In the genomic region with DNA sequence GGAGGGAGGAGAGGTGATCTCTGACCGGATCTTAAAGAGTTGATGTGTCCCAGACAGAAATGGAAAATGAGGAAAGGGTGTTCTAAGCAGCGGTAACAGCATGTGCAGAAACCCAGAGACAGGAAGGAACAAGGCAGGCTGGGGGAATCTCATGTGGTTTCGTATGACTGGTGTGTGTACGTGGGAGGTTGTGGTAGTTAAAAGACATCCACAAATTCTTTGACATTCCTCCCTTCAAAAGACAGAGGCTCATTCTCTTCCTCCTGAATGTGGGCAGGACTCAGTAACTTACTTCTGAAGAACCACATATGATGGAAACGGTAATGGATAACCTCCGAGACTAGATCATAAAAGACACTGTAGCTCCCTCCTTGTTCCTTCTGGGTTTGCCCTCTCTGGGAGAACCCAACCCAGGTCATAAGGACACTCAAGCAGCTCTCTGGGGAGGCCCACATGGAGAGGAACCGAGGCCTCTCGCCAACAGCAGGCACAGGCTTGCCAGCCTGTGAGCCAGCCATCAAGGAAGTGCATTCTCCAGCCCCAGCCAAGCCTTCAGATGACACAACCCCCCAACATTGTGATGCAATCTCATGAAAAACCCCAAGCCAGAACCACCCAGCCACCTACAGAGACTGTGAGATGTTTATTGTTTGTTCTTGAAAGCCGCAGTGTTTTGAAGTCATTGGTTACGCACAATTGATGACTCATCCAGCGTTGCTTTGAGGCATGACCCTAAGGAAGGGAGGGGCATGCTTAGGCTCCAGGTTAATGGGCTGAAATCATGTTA, we compare ENCODE assay signal across 1 cellular context.
TF ChIP-seq lines count a peak whose summit lies in the region.

No MANE protein-coding gene starts in this region.

TF ChIP-seq in K562, 482 proteins besides CTCF, POLR2A, EP300 and RAD21 (continued from another document and continues in another):
- TF ChIP-seq, protein P1, sequence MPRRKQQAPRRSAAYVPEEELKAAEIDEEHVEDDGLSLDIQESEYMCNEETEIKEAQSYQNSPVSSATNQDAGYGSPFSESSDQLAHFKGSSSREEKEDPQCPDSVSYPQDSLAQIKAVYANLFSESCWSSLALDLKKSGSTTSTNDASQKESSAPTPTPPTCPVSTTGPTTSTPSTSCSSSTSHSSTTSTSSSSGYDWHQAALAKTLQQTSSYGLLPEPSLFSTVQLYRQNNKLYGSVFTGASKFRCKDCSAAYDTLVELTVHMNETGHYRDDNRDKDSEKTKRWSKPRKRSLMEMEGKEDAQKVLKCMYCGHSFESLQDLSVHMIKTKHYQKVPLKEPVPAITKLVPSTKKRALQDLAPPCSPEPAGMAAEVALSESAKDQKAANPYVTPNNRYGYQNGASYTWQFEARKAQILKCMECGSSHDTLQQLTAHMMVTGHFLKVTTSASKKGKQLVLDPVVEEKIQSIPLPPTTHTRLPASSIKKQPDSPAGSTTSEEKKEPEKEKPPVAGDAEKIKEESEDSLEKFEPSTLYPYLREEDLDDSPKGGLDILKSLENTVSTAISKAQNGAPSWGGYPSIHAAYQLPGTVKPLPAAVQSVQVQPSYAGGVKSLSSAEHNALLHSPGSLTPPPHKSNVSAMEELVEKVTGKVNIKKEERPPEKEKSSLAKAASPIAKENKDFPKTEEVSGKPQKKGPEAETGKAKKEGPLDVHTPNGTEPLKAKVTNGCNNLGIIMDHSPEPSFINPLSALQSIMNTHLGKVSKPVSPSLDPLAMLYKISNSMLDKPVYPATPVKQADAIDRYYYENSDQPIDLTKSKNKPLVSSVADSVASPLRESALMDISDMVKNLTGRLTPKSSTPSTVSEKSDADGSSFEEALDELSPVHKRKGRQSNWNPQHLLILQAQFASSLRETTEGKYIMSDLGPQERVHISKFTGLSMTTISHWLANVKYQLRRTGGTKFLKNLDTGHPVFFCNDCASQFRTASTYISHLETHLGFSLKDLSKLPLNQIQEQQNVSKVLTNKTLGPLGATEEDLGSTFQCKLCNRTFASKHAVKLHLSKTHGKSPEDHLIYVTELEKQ (CRISPR knock-in tag; IDR thresholded peaks at IDR 0.05): no peak
- TF ChIP-seq ZNF175 (CRISPR knock-in tag; IDR thresholded peaks at IDR 0.05; ENCODE audit: low read depth): no peak
- no peak for TF ChIP-seq CAMTA2 (CRISPR knock-in tag; conservative IDR thresholded peaks at IDR 0.05)
- TF ChIP-seq, protein P2, sequence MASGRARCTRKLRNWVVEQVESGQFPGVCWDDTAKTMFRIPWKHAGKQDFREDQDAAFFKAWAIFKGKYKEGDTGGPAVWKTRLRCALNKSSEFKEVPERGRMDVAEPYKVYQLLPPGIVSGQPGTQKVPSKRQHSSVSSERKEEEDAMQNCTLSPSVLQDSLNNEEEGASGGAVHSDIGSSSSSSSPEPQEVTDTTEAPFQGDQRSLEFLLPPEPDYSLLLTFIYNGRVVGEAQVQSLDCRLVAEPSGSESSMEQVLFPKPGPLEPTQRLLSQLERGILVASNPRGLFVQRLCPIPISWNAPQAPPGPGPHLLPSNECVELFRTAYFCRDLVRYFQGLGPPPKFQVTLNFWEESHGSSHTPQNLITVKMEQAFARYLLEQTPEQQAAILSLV (tag; IDR thresholded peaks at IDR 0.05): peak; percentile 72
- no peak for TF ChIP-seq STAT5A (IDR thresholded peaks at IDR 0.05; ENCODE audit: borderline replicate concordance, low read length)
- TF ChIP-seq TCF3 (CRISPR knock-in tag; IDR thresholded peaks at IDR 0.05): no peak
- no peak for TF ChIP-seq RAD51 (IDR thresholded peaks at IDR 0.05; ENCODE audit: borderline replicate concordance, low read depth)
- TF ChIP-seq HLTF (IDR thresholded peaks at IDR 0.05): no peak
- TF ChIP-seq FOXK1 (CRISPR knock-in tag; IDR thresholded peaks at IDR 0.05; ENCODE audit: borderline replicate concordance): no peak
- TF ChIP-seq GATAD2A (IDR thresholded peaks at IDR 0.05): no peak
- no peak for TF ChIP-seq ASH1L (IDR thresholded peaks at IDR 0.05; ENCODE audit: borderline replicate concordance, low read depth, partially characterized antibody)
- no peak for TF ChIP-seq MCM5 (IDR thresholded peaks at IDR 0.05; ENCODE audit: low read depth)
- no peak for TF ChIP-seq CCAR2 (IDR thresholded peaks at IDR 0.05; ENCODE audit: low read depth, low read length)
- no peak for TF ChIP-seq PHF20 (IDR thresholded peaks at IDR 0.05; ENCODE audit: partially characterized antibody)
- TF ChIP-seq, protein P3, sequence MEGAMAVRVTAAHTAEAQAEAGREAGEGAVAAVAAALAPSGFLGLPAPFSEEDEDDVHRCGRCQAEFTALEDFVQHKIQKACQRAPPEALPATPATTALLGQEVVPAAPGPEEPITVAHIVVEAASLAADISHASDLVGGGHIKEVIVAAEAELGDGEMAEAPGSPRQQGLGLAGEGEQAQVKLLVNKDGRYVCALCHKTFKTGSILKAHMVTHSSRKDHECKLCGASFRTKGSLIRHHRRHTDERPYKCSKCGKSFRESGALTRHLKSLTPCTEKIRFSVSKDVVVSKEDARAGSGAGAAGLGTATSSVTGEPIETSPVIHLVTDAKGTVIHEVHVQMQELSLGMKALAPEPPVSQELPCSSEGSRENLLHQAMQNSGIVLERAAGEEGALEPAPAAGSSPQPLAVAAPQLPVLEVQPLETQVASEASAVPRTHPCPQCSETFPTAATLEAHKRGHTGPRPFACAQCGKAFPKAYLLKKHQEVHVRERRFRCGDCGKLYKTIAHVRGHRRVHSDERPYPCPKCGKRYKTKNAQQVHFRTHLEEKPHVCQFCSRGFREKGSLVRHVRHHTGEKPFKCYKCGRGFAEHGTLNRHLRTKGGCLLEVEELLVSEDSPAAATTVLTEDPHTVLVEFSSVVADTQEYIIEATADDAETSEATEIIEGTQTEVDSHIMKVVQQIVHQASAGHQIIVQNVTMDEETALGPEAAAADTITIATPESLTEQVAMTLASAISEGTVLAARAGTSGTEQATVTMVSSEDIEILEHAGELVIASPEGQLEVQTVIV (CRISPR knock-in tag; IDR thresholded peaks at IDR 0.05; ENCODE audit: borderline replicate concordance): no peak
- TF ChIP-seq NRF1 (conservative IDR thresholded peaks at IDR 0.05 in 1 of 2, IDR thresholded peaks at IDR 0.05 in 1 of 2): 0 out of 4 replicates have a peak, but pooled peaks of 1 of the 2 experiments have one; percentile 25
- TF ChIP-seq LCOR (CRISPR knock-in tag; IDR thresholded peaks at IDR 0.05): no peak
- TF ChIP-seq, protein P4, sequence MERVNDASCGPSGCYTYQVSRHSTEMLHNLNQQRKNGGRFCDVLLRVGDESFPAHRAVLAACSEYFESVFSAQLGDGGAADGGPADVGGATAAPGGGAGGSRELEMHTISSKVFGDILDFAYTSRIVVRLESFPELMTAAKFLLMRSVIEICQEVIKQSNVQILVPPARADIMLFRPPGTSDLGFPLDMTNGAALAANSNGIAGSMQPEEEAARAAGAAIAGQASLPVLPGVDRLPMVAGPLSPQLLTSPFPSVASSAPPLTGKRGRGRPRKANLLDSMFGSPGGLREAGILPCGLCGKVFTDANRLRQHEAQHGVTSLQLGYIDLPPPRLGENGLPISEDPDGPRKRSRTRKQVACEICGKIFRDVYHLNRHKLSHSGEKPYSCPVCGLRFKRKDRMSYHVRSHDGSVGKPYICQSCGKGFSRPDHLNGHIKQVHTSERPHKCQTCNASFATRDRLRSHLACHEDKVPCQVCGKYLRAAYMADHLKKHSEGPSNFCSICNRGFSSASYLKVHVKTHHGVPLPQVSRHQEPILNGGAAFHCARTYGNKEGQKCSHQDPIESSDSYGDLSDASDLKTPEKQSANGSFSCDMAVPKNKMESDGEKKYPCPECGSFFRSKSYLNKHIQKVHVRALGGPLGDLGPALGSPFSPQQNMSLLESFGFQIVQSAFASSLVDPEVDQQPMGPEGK (CRISPR knock-in tag; IDR thresholded peaks at IDR 0.05; ENCODE audit: borderline replicate concordance): no peak
- TF ChIP-seq, protein P5, sequence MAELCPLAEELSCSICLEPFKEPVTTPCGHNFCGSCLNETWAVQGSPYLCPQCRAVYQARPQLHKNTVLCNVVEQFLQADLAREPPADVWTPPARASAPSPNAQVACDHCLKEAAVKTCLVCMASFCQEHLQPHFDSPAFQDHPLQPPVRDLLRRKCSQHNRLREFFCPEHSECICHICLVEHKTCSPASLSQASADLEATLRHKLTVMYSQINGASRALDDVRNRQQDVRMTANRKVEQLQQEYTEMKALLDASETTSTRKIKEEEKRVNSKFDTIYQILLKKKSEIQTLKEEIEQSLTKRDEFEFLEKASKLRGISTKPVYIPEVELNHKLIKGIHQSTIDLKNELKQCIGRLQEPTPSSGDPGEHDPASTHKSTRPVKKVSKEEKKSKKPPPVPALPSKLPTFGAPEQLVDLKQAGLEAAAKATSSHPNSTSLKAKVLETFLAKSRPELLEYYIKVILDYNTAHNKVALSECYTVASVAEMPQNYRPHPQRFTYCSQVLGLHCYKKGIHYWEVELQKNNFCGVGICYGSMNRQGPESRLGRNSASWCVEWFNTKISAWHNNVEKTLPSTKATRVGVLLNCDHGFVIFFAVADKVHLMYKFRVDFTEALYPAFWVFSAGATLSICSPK (IDR thresholded peaks at IDR 0.05; ENCODE audit: borderline replicate concordance): no peak
- TF ChIP-seq CBX2 (IDR thresholded peaks at IDR 0.05; ENCODE audit: insufficient read depth, low read length, poor library complexity, severe bottlenecking): no peak
- no peak for TF ChIP-seq MYNN (IDR thresholded peaks at IDR 0.05)
- TF ChIP-seq MYNN (CRISPR knock-in tag; IDR thresholded peaks at IDR 0.05): no peak
- TF ChIP-seq ZNF3 (CRISPR knock-in tag; IDR thresholded peaks at IDR 0.05): no peak
- peak; percentile 89 for TF ChIP-seq SOX6 (IDR thresholded peaks at IDR 0.05)
- TF ChIP-seq MYC (IDR thresholded peaks at IDR 0.05; ENCODE audit: low read depth, low read length): no peak
- TF ChIP-seq MYC (CRISPR knock-in tag; IDR thresholded peaks at IDR 0.05; ENCODE audit: borderline replicate concordance, low read depth): no peak
- no peak for TF ChIP-seq SIRT6 (IDR thresholded peaks at IDR 0.05; ENCODE audit: low read depth, low read length)
- TF ChIP-seq, protein P6, sequence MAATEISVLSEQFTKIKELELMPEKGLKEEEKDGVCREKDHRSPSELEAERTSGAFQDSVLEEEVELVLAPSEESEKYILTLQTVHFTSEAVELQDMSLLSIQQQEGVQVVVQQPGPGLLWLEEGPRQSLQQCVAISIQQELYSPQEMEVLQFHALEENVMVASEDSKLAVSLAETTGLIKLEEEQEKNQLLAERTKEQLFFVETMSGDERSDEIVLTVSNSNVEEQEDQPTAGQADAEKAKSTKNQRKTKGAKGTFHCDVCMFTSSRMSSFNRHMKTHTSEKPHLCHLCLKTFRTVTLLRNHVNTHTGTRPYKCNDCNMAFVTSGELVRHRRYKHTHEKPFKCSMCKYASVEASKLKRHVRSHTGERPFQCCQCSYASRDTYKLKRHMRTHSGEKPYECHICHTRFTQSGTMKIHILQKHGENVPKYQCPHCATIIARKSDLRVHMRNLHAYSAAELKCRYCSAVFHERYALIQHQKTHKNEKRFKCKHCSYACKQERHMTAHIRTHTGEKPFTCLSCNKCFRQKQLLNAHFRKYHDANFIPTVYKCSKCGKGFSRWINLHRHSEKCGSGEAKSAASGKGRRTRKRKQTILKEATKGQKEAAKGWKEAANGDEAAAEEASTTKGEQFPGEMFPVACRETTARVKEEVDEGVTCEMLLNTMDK (IDR thresholded peaks at IDR 0.05; ENCODE audit: borderline replicate concordance, insufficient read depth, low read depth, low read length, poor library complexity, severe bottlenecking): no peak
- TF ChIP-seq ZNF263 (CRISPR knock-in tag; IDR thresholded peaks at IDR 0.05; ENCODE audit: borderline replicate concordance): no peak
- TF ChIP-seq DACH1 (IDR thresholded peaks at IDR 0.05; ENCODE audit: partially characterized antibody): no peak
- no peak for TF ChIP-seq ZBTB8A (IDR thresholded peaks at IDR 0.05; ENCODE audit: partially characterized antibody)
- TF ChIP-seq NFRKB (IDR thresholded peaks at IDR 0.05; ENCODE audit: low read depth): no peak
- no peak for TF ChIP-seq GTF2F1 (IDR thresholded peaks at IDR 0.05; ENCODE audit: low read depth, low read length)
- TF ChIP-seq ZNF830 (CRISPR knock-in tag; IDR thresholded peaks at IDR 0.05): no peak
- TF ChIP-seq HNRNPUL1 (IDR thresholded peaks at IDR 0.05; ENCODE audit: low read length): no peak
- TF ChIP-seq DMBX1 (CRISPR knock-in tag; IDR thresholded peaks at IDR 0.05; ENCODE audit: borderline replicate concordance): 0 out of 2 replicates have a peak, but pooled peaks have one; percentile 41
- no peak for TF ChIP-seq ZNF507 (tag; conservative IDR thresholded peaks at IDR 0.05)
- TF ChIP-seq SP2 (IDR thresholded peaks at IDR 0.05; ENCODE audit: extremely low read depth, low read depth, low read length, poor library complexity, severe bottlenecking): no peak
- no peak for TF ChIP-seq PHB (CRISPR knock-in tag; IDR thresholded peaks at IDR 0.05)
- TF ChIP-seq ZNF551 (CRISPR knock-in tag; IDR thresholded peaks at IDR 0.05): no peak
- TF ChIP-seq PTBP1 (IDR thresholded peaks at IDR 0.05; ENCODE audit: low read depth, low read length): no peak
- TF ChIP-seq BCOR (IDR thresholded peaks at IDR 0.05): no peak
- no peak for TF ChIP-seq KDM4B (IDR thresholded peaks at IDR 0.05; ENCODE audit: borderline replicate concordance in 2 of 2, low read depth in 1 of 2)
- TF ChIP-seq XRCC3 (IDR thresholded peaks at IDR 0.05): no peak
- TF ChIP-seq, protein P7, sequence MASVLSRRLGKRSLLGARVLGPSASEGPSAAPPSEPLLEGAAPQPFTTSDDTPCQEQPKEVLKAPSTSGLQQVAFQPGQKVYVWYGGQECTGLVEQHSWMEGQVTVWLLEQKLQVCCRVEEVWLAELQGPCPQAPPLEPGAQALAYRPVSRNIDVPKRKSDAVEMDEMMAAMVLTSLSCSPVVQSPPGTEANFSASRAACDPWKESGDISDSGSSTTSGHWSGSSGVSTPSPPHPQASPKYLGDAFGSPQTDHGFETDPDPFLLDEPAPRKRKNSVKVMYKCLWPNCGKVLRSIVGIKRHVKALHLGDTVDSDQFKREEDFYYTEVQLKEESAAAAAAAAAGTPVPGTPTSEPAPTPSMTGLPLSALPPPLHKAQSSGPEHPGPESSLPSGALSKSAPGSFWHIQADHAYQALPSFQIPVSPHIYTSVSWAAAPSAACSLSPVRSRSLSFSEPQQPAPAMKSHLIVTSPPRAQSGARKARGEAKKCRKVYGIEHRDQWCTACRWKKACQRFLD (CRISPR knock-in tag; IDR thresholded peaks at IDR 0.05): no peak
- no peak for TF ChIP-seq MCM7 (IDR thresholded peaks at IDR 0.05)
- TF ChIP-seq ESRRA (IDR thresholded peaks at IDR 0.05; ENCODE audit: borderline replicate concordance, low read depth): peak; percentile 46; the same call in 1 of the 2 replicates
- TF ChIP-seq ZFP36 (IDR thresholded peaks at IDR 0.05; ENCODE audit: low read depth, low read length, partially characterized antibody): no peak
- no peak for TF ChIP-seq ZNF431 (CRISPR knock-in tag; IDR thresholded peaks at IDR 0.05)
- TF ChIP-seq COPS2 (conservative IDR thresholded peaks at IDR 0.05): no peak
- no peak for TF ChIP-seq SAFB (IDR thresholded peaks at IDR 0.05; ENCODE audit: borderline replicate concordance, low read depth, low read length)
- TF ChIP-seq, protein P8, sequence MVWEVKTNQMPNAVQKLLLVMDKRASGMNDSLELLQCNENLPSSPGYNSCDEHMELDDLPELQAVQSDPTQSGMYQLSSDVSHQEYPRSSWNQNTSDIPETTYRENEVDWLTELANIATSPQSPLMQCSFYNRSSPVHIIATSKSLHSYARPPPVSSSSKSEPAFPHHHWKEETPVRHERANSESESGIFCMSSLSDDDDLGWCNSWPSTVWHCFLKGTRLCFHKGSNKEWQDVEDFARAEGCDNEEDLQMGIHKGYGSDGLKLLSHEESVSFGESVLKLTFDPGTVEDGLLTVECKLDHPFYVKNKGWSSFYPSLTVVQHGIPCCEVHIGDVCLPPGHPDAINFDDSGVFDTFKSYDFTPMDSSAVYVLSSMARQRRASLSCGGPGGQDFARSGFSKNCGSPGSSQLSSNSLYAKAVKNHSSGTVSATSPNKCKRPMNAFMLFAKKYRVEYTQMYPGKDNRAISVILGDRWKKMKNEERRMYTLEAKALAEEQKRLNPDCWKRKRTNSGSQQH (CRISPR knock-in tag; IDR thresholded peaks at IDR 0.05): no peak
- no peak for TF ChIP-seq RBM14 (IDR thresholded peaks at IDR 0.05; ENCODE audit: borderline replicate concordance, insufficient read depth, low read depth, low read length)
